ENCODE assay signal across 16 cellular contexts in genomic region chrX:49710744-49711319, GRCh38. TPM values are rescaled to one million over a fixed set of nuclear protein-coding genes. Genes with fewer than 3 reads are reported as not detected.
DNase-seq lines count a peak whose midpoint lies in the region; ATAC-seq, FAIRE-seq and TF ChIP-seq lines count a peak whose summit lies in the region.
"Had no signal": no experiment of that assay in that cellular context is flagged by ENCODE, and none has a peak within 500 bp of the region (broad histone marks: within the 10 kb centered on the region; RNA-seq: fewer than 3 reads in every experiment).

No MANE protein-coding gene starts in this region.

- peak; percentile 80 for FAIRE-seq in GM19239 (lab: Jason Lieb, UNC)

- no peak overlapping the region for H3K27ac Mint-ChIP-seq in WTC11
- H3K27ac Mint-ChIP-seq in neural progenitor cell = no peak overlapping the region
- H3K27ac Mint-ChIP-seq: CD8-positive, alpha-beta T cell; H9 had no signal

- H3K4me3 Mint-ChIP-seq in WTC11 (no peak overlapping the region), neural progenitor cell (no peak overlapping the region)
- H3K4me3 Mint-ChIP-seq: CD8-positive, alpha-beta T cell; H9 had no signal

- no peaks in the 10 kb centered on the region for H3F3A ChIP-seq in neural progenitor cell (ENCODE audit: low read depth)

- intact Hi-C loops in esophagus muscularis mucosa (cut with DNase I) = no loop called here

- no peak for TF ChIP-seq EP300 in esophagus muscularis mucosa (IDR thresholded peaks at IDR 0.05)

- H3K27me3 ChIP-seq in neural progenitor cell = no peaks in the 10 kb centered on the region
- H3K27me3 ChIP-seq in esophagus muscularis mucosa = no peaks in the 10 kb centered on the region

- H3K27ac ChIP-seq in neural progenitor cell = no peak overlapping the region
- H3K27ac ChIP-seq in esophagus muscularis mucosa (replicated peaks in 1 of 4) = no peak overlapping the region
- H3K27ac ChIP-seq: PC-9, SK-N-MC had no signal

- no peaks in the 10 kb centered on the region for H3K36me3 ChIP-seq in neural progenitor cell
- H3K36me3 ChIP-seq in esophagus muscularis mucosa = no peaks in the 10 kb centered on the region

- no peak overlapping the region for H3K9ac ChIP-seq in neural progenitor cell

- no peak overlapping the region for H2AFZ ChIP-seq in neural progenitor cell (replicated peaks)
- H2AFZ ChIP-seq: PC-9 had no signal

- 93% methylated on average over 1 of the region's 1 CpG for WGBS in esophagus muscularis mucosa

- POLR2A ChIA-PET in WTC11 (lab: Charles Lee) = no interaction called here

- no peak for TF ChIP-seq POLR2A in esophagus muscularis mucosa (IDR thresholded peaks at IDR 0.05; ENCODE audit: low read depth)

- CTCF ChIA-PET in WTC11 (lab: Charles Lee) = interaction anchor here (0.9 to 1.3 kb wide), 2 partner anchors 51 to 518 kb away, joined by 3 read pairs; no protein-coding TSS in a partner anchor

- no peaks in the 10 kb centered on the region for H3K36me3 Mint-ChIP-seq in WTC11
- H3K36me3 Mint-ChIP-seq in neural progenitor cell = no peaks in the 10 kb centered on the region
- H3K36me3 Mint-ChIP-seq: CD8-positive, alpha-beta T cell had no signal

- in situ Hi-C loops in ACHN (cut with HindIII; ENCODE audit: low pct_ligation_motif_present, low pct_unique_long_range_greater_than_20kb, low sequenced_read_pairs) = no loop called here

- H3K9me3 ChIP-seq in neural progenitor cell (ENCODE audit: low read depth) (no peaks in the 10 kb centered on the region), esophagus muscularis mucosa (no peaks in the 10 kb centered on the region)

- H4K20me1 ChIP-seq in neural progenitor cell (ENCODE audit: low read depth) = no peaks in the 10 kb centered on the region

- H3K4me2 ChIP-seq in neural progenitor cell = no peak overlapping the region
- H3K4me2 ChIP-seq: PC-9 had no signal

- no peaks in the 10 kb centered on the region for H3K79me2 ChIP-seq in neural progenitor cell (ENCODE audit: low read depth)

- ATAC-seq in WTC11 (peak; percentile 51), HG03378 (IDR thresholded peaks at IDR 0.05; ENCODE audit: unreplicated experiment) (no peak)
- ATAC-seq: CD8-positive, alpha-beta T cell had no signal

- H3K4me1 Mint-ChIP-seq in WTC11 = peaks cover 12% of the 10 kb centered on the region
- H3K4me1 Mint-ChIP-seq in neural progenitor cell = no peaks in the 10 kb centered on the region

- H3K4me3 ChIP-seq in neural progenitor cell (no peak overlapping the region), esophagus muscularis mucosa (no peak overlapping the region)
- H3K4me3 ChIP-seq: PC-9, SK-N-MC had no signal

- H3K27me3 Mint-ChIP-seq in WTC11 (ENCODE audit: low read depth) = no peaks in the 10 kb centered on the region
- no peaks in the 10 kb centered on the region for H3K27me3 Mint-ChIP-seq in neural progenitor cell (ENCODE audit: insufficient read depth, low read depth)

- H3K9me3 Mint-ChIP-seq in WTC11 = no peaks in the 10 kb centered on the region
- H3K9me3 Mint-ChIP-seq in neural progenitor cell = no peaks in the 10 kb centered on the region
- H3K9me3 Mint-ChIP-seq: CD8-positive, alpha-beta T cell had no signal

- no peak for TF ChIP-seq CTCF in WTC11 (IDR thresholded peaks at IDR 0.05)
- TF ChIP-seq CTCF in neural progenitor cell (IDR thresholded peaks at IDR 0.05) = no peak
- no peak for TF ChIP-seq CTCF in esophagus muscularis mucosa (IDR thresholded peaks at IDR 0.05)

- DNase-seq in DMS53 treated with DMSO at 0.1 percent for 48 hours (lab: John Stamatoyannopoulos, UW; ENCODE audit: unreplicated experiment) = peak; percentile 2
- no peak for DNase-seq in GM19239 (ENCODE audit: insufficient read length, low spot score)
- no peak for DNase-seq in WTC11 (ENCODE audit: low spot score)
- peak; percentile 59 for DNase-seq in neural progenitor cell (ENCODE audit: low spot score)
- no peak for DNase-seq in ACHN
- DNase-seq in esophagus muscularis mucosa (ENCODE audit: extremely low spot score) = no peak
- DNase-seq in GOT3 (lab: John Stamatoyannopoulos, UW) = no peak
- DNase-seq: CD8-positive, alpha-beta T cell; H9; KBM-7; NCI-H187 treated with DMSO at 0.1 percent for 48 hours; NCI-H524; PC-9; T-helper 1 cell had no signal

- H3K4me1 ChIP-seq in neural progenitor cell (peaks cover 9% of the 10 kb centered on the region), esophagus muscularis mucosa (no peaks in the 10 kb centered on the region)

TF ChIP-seq in WTC11, 78 proteins besides CTCF, POLR2A, EP300 and RAD21 (continues in another document):
- TF ChIP-seq MAX (CRISPR knock-in tag; IDR thresholded peaks at IDR 0.05) (no peak), NFYB (CRISPR knock-in tag; conservative IDR thresholded peaks at IDR 0.05; ENCODE audit: low read depth) (no peak), AFF4 (CRISPR knock-in tag; IDR thresholded peaks at IDR 0.05; ENCODE audit: borderline replicate concordance) (no peak), IRF1 (CRISPR knock-in tag; IDR thresholded peaks at IDR 0.05) (no peak), HMGA2 (CRISPR knock-in tag; IDR thresholded peaks at IDR 0.05) (no peak), ZNF532 (CRISPR knock-in tag; IDR thresholded peaks at IDR 0.05; ENCODE audit: borderline replicate concordance) (no peak), PRRX2 (CRISPR knock-in tag; IDR thresholded peaks at IDR 0.05) (no peak)

RNA-seq across cellular contexts. Expression of gene PAGE1, which starts 15.0 kb away (rescaled TPM):
- not detected in 3 replicates for total RNA-seq in WTC11 (2021)
- not detected in 2 replicates for total RNA-seq in neural progenitor cell (ENCODE audit: low replicate concordance)
- not detected for total RNA-seq in esophagus muscularis mucosa
- total RNA-seq: CD8-positive, alpha-beta T cell; H9; PC-9 had no signal

Comparison
In these comparisons a context has a peak if more than half of its experiments do, and no peak if none do; other contexts are left out.
1. DNase-seq: peak in DMS53 treated with DMSO at 0.1 percent for 48 hours (single experiment) and neural progenitor cell (single experiment); none in GM19239 (single experiment), WTC11 (single experiment), ACHN (single experiment), esophagus muscularis mucosa (single experiment) and GOT3 (single experiment).